11 cellular contexts compared by ENCODE assay signal in genomic region chr15:75928680-75929608, GRCh38. TPM values are rescaled to one million over a fixed set of nuclear protein-coding genes. Genes with fewer than 3 reads are reported as not detected.
DNase-seq lines count a peak whose midpoint lies in the region; ATAC-seq and TF ChIP-seq lines count a peak whose summit lies in the region.
"Had no signal": no experiment of that assay in that cellular context is flagged by ENCODE, and none has a peak within 500 bp of the region (broad histone marks: within the 10 kb centered on the region; RNA-seq: fewer than 3 reads in every experiment).

No MANE protein-coding gene starts in this region.

- BruUV-seq in Calu3 (replicated peaks; lab: Mats Ljungman, UMichigan): no TSS peak

- H3K36me3 Mint-ChIP-seq in WTC11 (peaks cover 41% of the 10 kb centered on the region), Calu3 (ENCODE audit: insufficient read depth, unreplicated experiment) (peaks cover 21% of the 10 kb centered on the region)

- no peaks in the 10 kb centered on the region for H3K27me3 ChIP-seq in mesendoderm (ENCODE audit: insufficient read depth, low read length, poor library complexity)

- H3K79me2 ChIP-seq in mesendoderm (ENCODE audit: control insufficient read depth, insufficient read depth, low read length): peaks cover 2% of the 10 kb centered on the region

- H3K27ac Mint-ChIP-seq in WTC11 (peak overlapping the region; percentile 82), Calu3 (ENCODE audit: unreplicated experiment) (no peak overlapping the region)
- H3K27ac Mint-ChIP-seq: activated B cell treated with CpG ODN at 0.5 μM for 24 hours; effector memory CD8-positive, alpha-beta T cell had no signal

- no peak overlapping the region for H3K4me2 ChIP-seq in mesendoderm (ENCODE audit: low read length)

- H4K8ac ChIP-seq in mesendoderm (ENCODE audit: low read depth, low read length): no peak overlapping the region

- CTCF ChIA-PET in WTC11 (lab: Charles Lee) (interaction anchor here (0.6 to 5.9 kb wide), 55 partner anchors 8 to 820 kb away, joined by 3 to 73 read pairs (median 5); partner anchors contain the start of genes FBXO22, NRG4 and UBE2Q2), Calu3 (lab: Charles Lee) (interaction anchor here (0.6 to 1.8 kb wide), 4 partner anchors 119 to 219 kb away, joined by 3 to 12 read pairs (median 4); no protein-coding TSS in a partner anchor)

- no peak overlapping the region for H2BK120ac ChIP-seq in mesendoderm (ENCODE audit: low read depth, low read length)

- H3K23ac ChIP-seq in mesendoderm (ENCODE audit: low read length): no peak overlapping the region

- peaks cover 44% of the 10 kb centered on the region for H3K4me1 Mint-ChIP-seq in WTC11
- peaks cover 7% of the 10 kb centered on the region for H3K4me1 Mint-ChIP-seq in Calu3 (ENCODE audit: low read depth, unreplicated experiment)

- TF ChIP-seq CTCF in WTC11 (IDR thresholded peaks at IDR 0.05): peak; percentile 19
- no peak for TF ChIP-seq CTCF in Calu3 (IDR thresholded peaks at IDR 0.05; ENCODE audit: unreplicated experiment)

- peaks cover 19% of the 10 kb centered on the region for H3K4me1 ChIP-seq in mesendoderm (ENCODE audit: control insufficient read depth, low read depth, low read length)

- H2BK15ac ChIP-seq in mesendoderm (replicated peaks; ENCODE audit: low read depth): no peak overlapping the region

- no peak overlapping the region for H2BK5ac ChIP-seq in mesendoderm (ENCODE audit: low read length)

- H2AK5ac ChIP-seq in mesendoderm (ENCODE audit: low read length): no peak overlapping the region

- H3K36me3 ChIP-seq in mesendoderm (ENCODE audit: control insufficient read depth, insufficient read depth, low read length): no peaks in the 10 kb centered on the region

- H3K9ac ChIP-seq in mesendoderm (ENCODE audit: low read length): no peak overlapping the region

- no peak overlapping the region for H3K4me3 ChIP-seq in mesendoderm (ENCODE audit: low read length)
- H3K4me3 ChIP-seq: thoracic aorta had no signal

- intact Hi-C loops in Calu3 (cut with micrococcal nuclease; ENCODE audit: unreplicated experiment) (loop anchor here (2.0 kb wide), 1 partner anchor 210 kb away; no protein-coding TSS in a partner anchor), left cardiac atrium (cut with DNase I) (loop anchor here in 1 of 2 donors (10.0 kb wide), 1 partner anchor 114 kb away; no protein-coding TSS in a partner anchor)

- DNase-seq in EH (ENCODE audit: low read depth) (peak; percentile 51), HT1080 (ENCODE audit: low read depth) (peak; percentile 38), WTC11 (ENCODE audit: low spot score) (peak; percentile 66), mesendoderm (peak; percentile 76), medulla oblongata (ENCODE audit: extremely low spot score) (no peak), Calu3 (no peak), left cardiac atrium (no peak)
- DNase-seq: activated B cell treated with CpG ODN at 0.5 μM for 24 hours; effector memory CD8-positive, alpha-beta T cell had no signal

- POLR2A ChIA-PET in WTC11 (lab: Charles Lee): interaction anchor here (0.6 to 0.7 kb wide), 2 partner anchors 118 to 211 kb away, joined by 3 read pairs; no protein-coding TSS in a partner anchor

- no peak overlapping the region for H4K5ac ChIP-seq in mesendoderm (ENCODE audit: low read length)

- WGBS in mesendoderm (ENCODE audit: extremely low coverage, insufficient coverage, low lambda C conversion rate): no CpG with 5 or more reads among the region's 9 CpGs

- no peak overlapping the region for H3K56ac ChIP-seq in mesendoderm (ENCODE audit: low read length)

- no peaks in the 10 kb centered on the region for H3K27me3 Mint-ChIP-seq in WTC11 (ENCODE audit: low read depth)
- no peaks in the 10 kb centered on the region for H3K27me3 Mint-ChIP-seq in Calu3 (ENCODE audit: unreplicated experiment)
- H3K27me3 Mint-ChIP-seq: activated B cell treated with CpG ODN at 0.5 μM for 24 hours; effector memory CD8-positive, alpha-beta T cell had no signal

- no peak overlapping the region for H3K4ac ChIP-seq in mesendoderm (ENCODE audit: low read depth, low read length)

- no peaks in the 10 kb centered on the region for H3K9me3 Mint-ChIP-seq in WTC11
- H3K9me3 Mint-ChIP-seq in Calu3 (ENCODE audit: low read depth, unreplicated experiment): no peaks in the 10 kb centered on the region
- H3K9me3 Mint-ChIP-seq: activated B cell treated with CpG ODN at 0.5 μM for 24 hours; effector memory CD8-positive, alpha-beta T cell had no signal

- no peak overlapping the region for H3K27ac ChIP-seq in mesendoderm (ENCODE audit: low read depth, low read length)
- H3K27ac ChIP-seq: thoracic aorta had no signal

- H3K4me3 Mint-ChIP-seq in WTC11: no peak overlapping the region
- no peak overlapping the region for H3K4me3 Mint-ChIP-seq in Calu3 (ENCODE audit: low read depth, unreplicated experiment)
- H3K4me3 Mint-ChIP-seq: activated B cell treated with CpG ODN at 0.5 μM for 24 hours; effector memory CD8-positive, alpha-beta T cell had no signal

- peak; percentile 86 for ATAC-seq in WTC11
- ATAC-seq in GM21529 (IDR thresholded peaks at IDR 0.05; ENCODE audit: unreplicated experiment): no peak
- ATAC-seq in left cardiac atrium: no peak

- H3K79me1 ChIP-seq in mesendoderm (ENCODE audit: low read length): peaks cover 3% of the 10 kb centered on the region

- no peak overlapping the region for H3K18ac ChIP-seq in mesendoderm (ENCODE audit: low read length)

TF ChIP-seq in WTC11, 78 proteins besides CTCF, POLR2A, EP300 and RAD21 (continues in another document):
- TF ChIP-seq SOX15 (CRISPR knock-in tag; IDR thresholded peaks at IDR 0.05): no peak
- TF ChIP-seq PREB (CRISPR knock-in tag; IDR thresholded peaks at IDR 0.05; ENCODE audit: borderline replicate concordance): no peak
- no peak for TF ChIP-seq MLX (CRISPR knock-in tag; IDR thresholded peaks at IDR 0.05)
- no peak for TF ChIP-seq ZBTB43 (CRISPR knock-in tag; IDR thresholded peaks at IDR 0.05)
- no peak for TF ChIP-seq MYBL2 (CRISPR knock-in tag; IDR thresholded peaks at IDR 0.05)
- TF ChIP-seq E2F4 (CRISPR knock-in tag; IDR thresholded peaks at IDR 0.05; ENCODE audit: borderline replicate concordance, low read depth): no peak
- no peak for TF ChIP-seq ATF6 (CRISPR knock-in tag; IDR thresholded peaks at IDR 0.05)
- TF ChIP-seq ZNF219 (CRISPR knock-in tag; IDR thresholded peaks at IDR 0.05; ENCODE audit: borderline replicate concordance): no peak
- TF ChIP-seq TEAD1 (CRISPR knock-in tag; IDR thresholded peaks at IDR 0.05): no peak
- TF ChIP-seq EMX1 (CRISPR knock-in tag; IDR thresholded peaks at IDR 0.05): no peak

RNA-seq across cellular contexts. Expression of gene FBXO22, which starts 25.3 kb away (rescaled TPM):
- 71.8 and 78.6 TPM in 2 replicates for total RNA-seq in HT1080 (2014; rRNA removed; shearing (Covaris generic))
- polyA plus RNA-seq in HT1080 (2015; cell fraction: cytosol; rRNA removed): 58.9 and 61.0 TPM in 2 replicates
- polyA plus RNA-seq in HT1080 (2015; cell fraction: nucleus; rRNA removed): 63.3 and 75.1 TPM in 2 replicates
- total RNA-seq in WTC11 (2021) (90.3 to 95.7 TPM (median 90.9 TPM) in 3 replicates), Calu3 (2022) (49.2 and 49.5 TPM in 2 replicates), left cardiac atrium (10 to 100 TPM; 16.6 to 17.3 TPM)
- 29.1 TPM for polyA plus RNA-seq in mesendoderm (2013, experiment 1 of 2)
- polyA plus RNA-seq in mesendoderm (2013, experiment 2 of 2): 28.5 TPM

Comparison
In these comparisons a context has a peak if more than half of its experiments do, and no peak if none do; other contexts are left out.
1. DNase-seq: peak in EH (single experiment), HT1080 (single experiment), WTC11 (single experiment) and mesendoderm (single experiment); none in medulla oblongata (single experiment), Calu3 (single experiment) and left cardiac atrium (single experiment).